1 cellular context compared by ENCODE assay signal in the genomic region with DNA sequence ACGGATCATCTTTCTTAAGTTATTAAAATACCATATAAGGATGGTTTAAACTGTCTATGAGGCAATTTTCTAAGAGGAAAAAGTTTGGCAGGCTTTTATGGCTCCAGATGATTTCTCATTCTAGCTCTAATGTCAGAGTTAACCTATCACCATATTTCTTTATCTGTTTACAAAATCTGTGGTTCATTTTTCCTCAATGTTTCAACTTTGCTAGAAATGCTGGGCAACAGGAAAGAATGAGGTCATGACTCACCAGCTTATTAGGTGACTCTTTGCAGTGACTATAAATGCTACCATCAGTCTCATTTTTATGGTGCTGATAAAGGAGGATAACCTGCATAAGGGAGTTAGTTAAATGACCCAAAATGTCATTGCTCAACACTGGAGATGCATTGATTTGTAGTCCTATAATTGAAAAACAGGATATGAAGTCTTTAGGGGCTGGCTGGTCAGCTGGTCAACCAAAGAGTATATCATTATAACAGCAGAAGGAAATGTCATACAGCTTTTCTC.
A peak's percentile ranks its signal among the peaks of the same experiment; 100 is the strongest.
TF ChIP-seq lines count a peak whose summit lies in the region.

No MANE protein-coding gene starts in this region.

TF ChIP-seq in HEK293, 187 proteins besides CTCF, POLR2A, EP300 and RAD21 (continued from another document and continues in another):
- TF ChIP-seq, protein P1, sequence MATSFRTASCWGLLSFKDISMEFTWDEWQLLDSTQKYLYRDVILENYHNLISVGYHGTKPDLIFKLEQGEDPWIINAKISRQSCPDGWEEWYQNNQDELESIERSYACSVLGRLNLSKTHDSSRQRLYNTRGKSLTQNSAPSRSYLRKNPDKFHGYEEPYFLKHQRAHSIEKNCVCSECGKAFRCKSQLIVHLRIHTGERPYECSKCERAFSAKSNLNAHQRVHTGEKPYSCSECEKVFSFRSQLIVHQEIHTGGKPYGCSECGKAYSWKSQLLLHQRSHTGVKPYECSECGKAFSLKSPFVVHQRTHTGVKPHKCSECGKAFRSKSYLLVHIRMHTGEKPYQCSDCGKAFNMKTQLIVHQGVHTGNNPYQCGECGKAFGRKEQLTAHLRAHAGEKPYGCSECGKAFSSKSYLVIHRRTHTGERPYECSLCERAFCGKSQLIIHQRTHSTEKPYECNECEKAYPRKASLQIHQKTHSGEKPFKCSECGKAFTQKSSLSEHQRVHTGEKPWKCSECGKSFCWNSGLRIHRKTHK (tag by site-specific recombination; IDR thresholded peaks at IDR 0.05), result no peak
- TF ChIP-seq, protein P2, sequence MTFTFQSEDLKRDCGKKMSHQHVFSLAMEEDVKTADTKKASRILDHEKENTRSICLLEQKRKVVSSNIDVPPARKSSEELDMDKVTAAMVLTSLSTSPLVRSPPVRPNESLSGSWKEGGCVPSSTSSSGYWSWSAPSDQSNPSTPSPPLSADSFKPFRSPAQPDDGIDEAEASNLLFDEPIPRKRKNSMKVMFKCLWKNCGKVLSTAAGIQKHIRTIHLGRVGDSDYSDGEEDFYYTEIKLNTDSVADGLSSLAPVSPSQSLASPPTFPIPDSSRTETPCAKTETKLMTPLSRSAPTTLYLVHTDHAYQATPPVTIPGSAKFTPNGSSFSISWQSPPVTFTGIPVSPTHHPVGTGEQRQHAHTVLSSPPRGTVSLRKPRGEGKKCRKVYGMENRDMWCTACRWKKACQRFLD (tag by site-specific recombination; IDR thresholded peaks at IDR 0.05), result no peak
- TF ChIP-seq ZNF548 (tag by site-specific recombination; IDR thresholded peaks at IDR 0.05) (no peak), GLIS2 (tag by site-specific recombination; IDR thresholded peaks at IDR 0.05) (no peak), ZNF433 (tag by site-specific recombination; IDR thresholded peaks at IDR 0.05; ENCODE audit: low read depth) (no peak), BCL11B (tag by site-specific recombination; IDR thresholded peaks at IDR 0.05; ENCODE audit: low read depth) (peak; percentile 77; the same call in 1 of the 2 replicates), ZNF677 (tag by site-specific recombination; IDR thresholded peaks at IDR 0.05) (no peak), MEIS1 (CRISPR knock-in tag; IDR thresholded peaks at IDR 0.05; ENCODE audit: borderline replicate concordance) (no peak), ZNF521 (tag by site-specific recombination; IDR thresholded peaks at IDR 0.05) (no peak), ZNF223 (tag by site-specific recombination; IDR thresholded peaks at IDR 0.05) (no peak), ZNF629 (tag by site-specific recombination; IDR thresholded peaks at IDR 0.05) (peak; percentile 95), ZNF777 (tag by site-specific recombination; IDR thresholded peaks at IDR 0.05; ENCODE audit: borderline replicate concordance) (no peak), KLF1 (tag by site-specific recombination; IDR thresholded peaks at IDR 0.05) (no peak), ZNF146 (tag by site-specific recombination; IDR thresholded peaks at IDR 0.05) (0 out of 2 replicates have a peak, but pooled peaks have one; percentile 21), ZNF391 (tag by site-specific recombination; IDR thresholded peaks at IDR 0.05; ENCODE audit: borderline replicate concordance, low read depth) (peak; percentile 28; the same call in 1 of the 2 replicates), ZNF549 (tag by site-specific recombination; IDR thresholded peaks at IDR 0.05) (no peak), SCRT1 (tag by site-specific recombination; IDR thresholded peaks at IDR 0.05; ENCODE audit: borderline replicate concordance) (0 out of 2 replicates have a peak, but pooled peaks have one; percentile 56), SALL2 (tag by site-specific recombination; IDR thresholded peaks at IDR 0.05; ENCODE audit: borderline replicate concordance) (no peak), ZNF76 (tag by site-specific recombination; IDR thresholded peaks at IDR 0.05; ENCODE audit: borderline replicate concordance, low read depth) (peak; percentile 13; the same call in 1 of the 2 replicates), KLF16 (tag by site-specific recombination; IDR thresholded peaks at IDR 0.05) (peak; percentile 68; the same call in 1 of the 2 replicates), SCRT2 (tag by site-specific recombination; IDR thresholded peaks at IDR 0.05) (peak; percentile 89), ZNF292 (tag by site-specific recombination; IDR thresholded peaks at IDR 0.05; ENCODE audit: borderline replicate concordance, low read depth) (no peak), MZF1 (tag by site-specific recombination; IDR thresholded peaks at IDR 0.05; ENCODE audit: borderline replicate concordance) (0 out of 2 replicates have a peak, but pooled peaks have one; percentile 24), ZBTB8A (tag by site-specific recombination; IDR thresholded peaks at IDR 0.05) (0 out of 2 replicates have a peak, but pooled peaks have one; percentile 39), PRDM1 (tag by site-specific recombination; IDR thresholded peaks at IDR 0.05) (no peak), ZNF529 (tag by site-specific recombination; IDR thresholded peaks at IDR 0.05; ENCODE audit: insufficient replicate concordance) (no peak), ZNF274 (IDR thresholded peaks at IDR 0.05; ENCODE audit: low read length) (no peak), ZNF274 (tag by site-specific recombination; IDR thresholded peaks at IDR 0.05; ENCODE audit: borderline replicate concordance) (no peak), FEZF1 (tag by site-specific recombination; IDR thresholded peaks at IDR 0.05) (peak; percentile 97), ZNF558 (tag by site-specific recombination; IDR thresholded peaks at IDR 0.05) (peak; percentile 55; the same call in 1 of the 2 replicates), ZNF335 (tag by site-specific recombination; conservative IDR thresholded peaks at IDR 0.05) (0 out of 2 replicates have a peak, but pooled peaks have one; percentile 6), ZNF202 (tag by site-specific recombination; IDR thresholded peaks at IDR 0.05; ENCODE audit: borderline replicate concordance) (no peak), ZNF561 (tag by site-specific recombination; IDR thresholded peaks at IDR 0.05; ENCODE audit: borderline replicate concordance) (peak; percentile 80), ZNF830 (tag by site-specific recombination; IDR thresholded peaks at IDR 0.05; ENCODE audit: low read depth) (no peak)
- TF ChIP-seq, protein P3, sequence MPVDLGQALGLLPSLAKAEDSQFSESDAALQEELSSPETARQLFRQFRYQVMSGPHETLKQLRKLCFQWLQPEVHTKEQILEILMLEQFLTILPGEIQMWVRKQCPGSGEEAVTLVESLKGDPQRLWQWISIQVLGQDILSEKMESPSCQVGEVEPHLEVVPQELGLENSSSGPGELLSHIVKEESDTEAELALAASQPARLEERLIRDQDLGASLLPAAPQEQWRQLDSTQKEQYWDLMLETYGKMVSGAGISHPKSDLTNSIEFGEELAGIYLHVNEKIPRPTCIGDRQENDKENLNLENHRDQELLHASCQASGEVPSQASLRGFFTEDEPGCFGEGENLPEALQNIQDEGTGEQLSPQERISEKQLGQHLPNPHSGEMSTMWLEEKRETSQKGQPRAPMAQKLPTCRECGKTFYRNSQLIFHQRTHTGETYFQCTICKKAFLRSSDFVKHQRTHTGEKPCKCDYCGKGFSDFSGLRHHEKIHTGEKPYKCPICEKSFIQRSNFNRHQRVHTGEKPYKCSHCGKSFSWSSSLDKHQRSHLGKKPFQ (tag by site-specific recombination; IDR thresholded peaks at IDR 0.05), result peak; percentile 31; the same call in 1 of the 2 replicates
- TF ChIP-seq, protein P4, sequence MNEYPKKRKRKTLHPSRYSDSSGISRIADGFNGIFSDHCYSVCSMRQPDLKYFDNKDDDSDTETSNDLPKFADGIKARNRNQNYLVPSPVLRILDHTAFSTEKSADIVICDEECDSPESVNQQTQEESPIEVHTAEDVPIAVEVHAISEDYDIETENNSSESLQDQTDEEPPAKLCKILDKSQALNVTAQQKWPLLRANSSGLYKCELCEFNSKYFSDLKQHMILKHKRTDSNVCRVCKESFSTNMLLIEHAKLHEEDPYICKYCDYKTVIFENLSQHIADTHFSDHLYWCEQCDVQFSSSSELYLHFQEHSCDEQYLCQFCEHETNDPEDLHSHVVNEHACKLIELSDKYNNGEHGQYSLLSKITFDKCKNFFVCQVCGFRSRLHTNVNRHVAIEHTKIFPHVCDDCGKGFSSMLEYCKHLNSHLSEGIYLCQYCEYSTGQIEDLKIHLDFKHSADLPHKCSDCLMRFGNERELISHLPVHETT (tag by site-specific recombination; IDR thresholded peaks at IDR 0.05), result peak; percentile 86; the same call in 1 of the 2 replicates
- TF ChIP-seq, protein P5, sequence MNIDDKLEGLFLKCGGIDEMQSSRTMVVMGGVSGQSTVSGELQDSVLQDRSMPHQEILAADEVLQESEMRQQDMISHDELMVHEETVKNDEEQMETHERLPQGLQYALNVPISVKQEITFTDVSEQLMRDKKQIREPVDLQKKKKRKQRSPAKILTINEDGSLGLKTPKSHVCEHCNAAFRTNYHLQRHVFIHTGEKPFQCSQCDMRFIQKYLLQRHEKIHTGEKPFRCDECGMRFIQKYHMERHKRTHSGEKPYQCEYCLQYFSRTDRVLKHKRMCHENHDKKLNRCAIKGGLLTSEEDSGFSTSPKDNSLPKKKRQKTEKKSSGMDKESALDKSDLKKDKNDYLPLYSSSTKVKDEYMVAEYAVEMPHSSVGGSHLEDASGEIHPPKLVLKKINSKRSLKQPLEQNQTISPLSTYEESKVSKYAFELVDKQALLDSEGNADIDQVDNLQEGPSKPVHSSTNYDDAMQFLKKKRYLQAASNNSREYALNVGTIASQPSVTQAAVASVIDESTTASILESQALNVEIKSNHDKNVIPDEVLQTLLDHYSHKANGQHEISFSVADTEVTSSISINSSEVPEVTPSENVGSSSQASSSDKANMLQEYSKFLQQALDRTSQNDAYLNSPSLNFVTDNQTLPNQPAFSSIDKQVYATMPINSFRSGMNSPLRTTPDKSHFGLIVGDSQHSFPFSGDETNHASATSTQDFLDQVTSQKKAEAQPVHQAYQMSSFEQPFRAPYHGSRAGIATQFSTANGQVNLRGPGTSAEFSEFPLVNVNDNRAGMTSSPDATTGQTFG (tag by site-specific recombination; IDR thresholded peaks at IDR 0.05; ENCODE audit: borderline replicate concordance), result no peak
- TF ChIP-seq, protein P6, sequence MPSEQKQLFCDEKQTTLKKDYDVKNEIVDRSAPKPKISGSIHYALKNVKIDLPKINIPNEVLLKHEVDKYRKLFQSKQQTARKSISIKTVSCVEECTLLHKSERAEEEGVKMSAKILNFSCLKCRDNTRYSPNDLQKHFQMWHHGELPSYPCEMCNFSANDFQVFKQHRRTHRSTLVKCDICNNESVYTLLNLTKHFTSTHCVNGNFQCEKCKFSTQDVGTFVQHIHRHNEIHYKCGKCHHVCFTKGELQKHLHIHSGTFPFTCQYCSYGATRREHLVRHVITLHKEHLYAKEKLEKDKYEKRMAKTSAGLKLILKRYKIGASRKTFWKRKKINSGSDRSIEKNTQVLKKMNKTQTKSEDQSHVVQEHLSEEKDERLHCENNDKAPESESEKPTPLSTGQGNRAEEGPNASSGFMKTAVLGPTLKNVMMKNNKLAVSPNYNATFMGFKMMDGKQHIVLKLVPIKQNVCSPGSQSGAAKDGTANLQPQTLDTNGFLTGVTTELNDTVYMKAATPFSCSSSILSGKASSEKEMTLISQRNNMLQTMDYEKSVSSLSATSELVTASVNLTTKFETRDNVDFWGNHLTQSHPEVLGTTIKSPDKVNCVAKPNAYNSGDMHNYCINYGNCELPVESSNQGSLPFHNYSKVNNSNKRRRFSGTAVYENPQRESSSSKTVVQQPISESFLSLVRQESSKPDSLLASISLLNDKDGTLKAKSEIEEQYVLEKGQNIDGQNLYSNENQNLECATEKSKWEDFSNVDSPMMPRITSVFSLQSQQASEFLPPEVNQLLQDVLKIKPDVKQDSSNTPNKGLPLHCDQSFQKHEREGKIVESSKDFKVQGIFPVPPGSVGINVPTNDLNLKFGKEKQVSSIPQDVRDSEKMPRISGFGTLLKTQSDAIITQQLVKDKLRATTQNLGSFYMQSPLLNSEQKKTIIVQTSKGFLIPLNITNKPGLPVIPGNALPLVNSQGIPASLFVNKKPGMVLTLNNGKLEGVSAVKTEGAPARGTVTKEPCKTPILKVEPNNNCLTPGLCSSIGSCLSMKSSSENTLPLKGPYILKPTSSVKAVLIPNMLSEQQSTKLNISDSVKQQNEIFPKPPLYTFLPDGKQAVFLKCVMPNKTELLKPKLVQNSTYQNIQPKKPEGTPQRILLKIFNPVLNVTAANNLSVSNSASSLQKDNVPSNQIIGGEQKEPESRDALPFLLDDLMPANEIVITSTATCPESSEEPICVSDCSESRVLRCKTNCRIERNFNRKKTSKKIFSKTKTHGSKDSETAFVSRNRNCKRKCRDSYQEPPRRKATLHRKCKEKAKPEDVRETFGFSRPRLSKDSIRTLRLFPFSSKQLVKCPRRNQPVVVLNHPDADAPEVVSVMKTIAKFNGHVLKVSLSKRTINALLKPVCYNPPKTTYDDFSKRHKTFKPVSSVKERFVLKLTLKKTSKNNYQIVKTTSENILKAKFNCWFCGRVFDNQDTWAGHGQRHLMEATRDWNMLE (tag by site-specific recombination; conservative IDR thresholded peaks at IDR 0.05; ENCODE audit: low read depth), result 0 out of 2 replicates have a peak, but pooled peaks have one; percentile 21
- TF ChIP-seq, protein P7, sequence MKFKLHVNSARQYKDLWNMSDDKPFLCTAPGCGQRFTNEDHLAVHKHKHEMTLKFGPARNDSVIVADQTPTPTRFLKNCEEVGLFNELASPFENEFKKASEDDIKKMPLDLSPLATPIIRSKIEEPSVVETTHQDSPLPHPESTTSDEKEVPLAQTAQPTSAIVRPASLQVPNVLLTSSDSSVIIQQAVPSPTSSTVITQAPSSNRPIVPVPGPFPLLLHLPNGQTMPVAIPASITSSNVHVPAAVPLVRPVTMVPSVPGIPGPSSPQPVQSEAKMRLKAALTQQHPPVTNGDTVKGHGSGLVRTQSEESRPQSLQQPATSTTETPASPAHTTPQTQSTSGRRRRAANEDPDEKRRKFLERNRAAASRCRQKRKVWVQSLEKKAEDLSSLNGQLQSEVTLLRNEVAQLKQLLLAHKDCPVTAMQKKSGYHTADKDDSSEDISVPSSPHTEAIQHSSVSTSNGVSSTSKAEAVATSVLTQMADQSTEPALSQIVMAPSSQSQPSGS (tag by site-specific recombination; IDR thresholded peaks at IDR 0.05; ENCODE audit: low read depth), result peak; percentile 91
- TF ChIP-seq, protein P8, sequence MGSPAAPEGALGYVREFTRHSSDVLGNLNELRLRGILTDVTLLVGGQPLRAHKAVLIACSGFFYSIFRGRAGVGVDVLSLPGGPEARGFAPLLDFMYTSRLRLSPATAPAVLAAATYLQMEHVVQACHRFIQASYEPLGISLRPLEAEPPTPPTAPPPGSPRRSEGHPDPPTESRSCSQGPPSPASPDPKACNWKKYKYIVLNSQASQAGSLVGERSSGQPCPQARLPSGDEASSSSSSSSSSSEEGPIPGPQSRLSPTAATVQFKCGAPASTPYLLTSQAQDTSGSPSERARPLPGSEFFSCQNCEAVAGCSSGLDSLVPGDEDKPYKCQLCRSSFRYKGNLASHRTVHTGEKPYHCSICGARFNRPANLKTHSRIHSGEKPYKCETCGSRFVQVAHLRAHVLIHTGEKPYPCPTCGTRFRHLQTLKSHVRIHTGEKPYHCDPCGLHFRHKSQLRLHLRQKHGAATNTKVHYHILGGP (tag by site-specific recombination; IDR thresholded peaks at IDR 0.05), result peak; percentile 85
